In the genomic region with DNA sequence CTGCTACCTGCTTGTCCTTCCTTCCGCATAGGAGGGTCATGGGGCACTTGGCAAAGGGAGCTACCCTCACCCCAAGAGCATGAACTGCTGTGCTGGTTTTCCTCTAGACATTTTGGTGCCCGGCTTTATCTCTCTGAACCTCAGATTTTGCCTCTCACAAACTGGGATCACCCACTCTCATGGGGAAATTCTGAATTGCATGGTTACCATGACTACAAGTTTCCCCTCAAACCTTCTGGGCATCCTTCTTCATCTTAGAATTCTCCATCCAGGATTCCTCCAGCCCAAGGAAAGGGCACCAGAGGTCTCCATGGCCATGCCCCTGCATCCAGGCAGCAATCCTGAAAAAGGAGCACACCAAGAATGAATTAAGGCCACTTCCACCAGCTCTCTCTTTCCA, we compare ENCODE assay signal across 17 cellular contexts.
"Had no signal": no experiment of that assay in that cellular context is flagged by ENCODE, and none has a peak within 500 bp of the region (broad histone marks: within the 10 kb centered on the region; RNA-seq: fewer than 3 reads in every experiment).

No MANE protein-coding gene starts in this region.

- H3K9me3 ChIP-seq: colonic mucosa, ovary had no signal

- H3K9me3 Mint-ChIP-seq: natural killer cell; neural crest cell; stimulated activated memory B cell treated with anti-CD40 and anti-IgM and Interleukin-4, amounts not matched to agents 10 μg/mL and 1 μg/mL and 100 μg/mL, for 72 hours had no signal

- H3K36me3 Mint-ChIP-seq: natural killer cell; stimulated activated memory B cell treated with anti-CD40 and anti-IgM and Interleukin-4, amounts not matched to agents 10 μg/mL and 1 μg/mL and 100 μg/mL, for 72 hours had no signal

- H3K27ac Mint-ChIP-seq: endodermal cell; natural killer cell; stimulated activated memory B cell treated with anti-CD40 and anti-IgM and Interleukin-4, amounts not matched to agents 10 μg/mL and 1 μg/mL and 100 μg/mL, for 72 hours; stimulated activated naive CD8-positive, alpha-beta T cell treated with anti-CD3 and anti-CD28 coated beads, Interleukin-15, amount 100 ng/mL, for 72 hours had no signal

- DNase-seq: dermis blood vessel endothelial cell; effector CD4-positive, alpha-beta T cell; endodermal cell; erythroblast; foreskin melanocyte; islet precursor cell; natural killer cell; ovary; right cardiac atrium; stimulated activated CD4-positive, alpha-beta T cell treated with anti-CD3 and anti-CD28 coated beads, Interleukin-15, amount 100 ng/mL, for 24 hours; stimulated activated CD4-positive, alpha-beta T cell treated with anti-CD3 and anti-CD28 coated beads, Interleukin-1b, Interleukin-23, amount 100 ng/mL, for 48 hours; stimulated activated CD4-positive, alpha-beta T cell treated with anti-CD3 and anti-CD28 coated beads, Interleukin-4, amount 100 ng/mL, for 24 hours; stimulated activated naive CD8-positive, alpha-beta T cell treated with anti-CD3 and anti-CD28 coated beads, Interleukin-15, amount 100 ng/mL, for 72 hours had no signal

- H3K4me3 ChIP-seq: colonic mucosa, ovary, smooth muscle cell had no signal

- H3K4me1 Mint-ChIP-seq: natural killer cell; stimulated activated memory B cell treated with anti-CD40 and anti-IgM and Interleukin-4, amounts not matched to agents 10 μg/mL and 1 μg/mL and 100 μg/mL, for 72 hours; stimulated activated naive CD8-positive, alpha-beta T cell treated with anti-CD3 and anti-CD28 coated beads, Interleukin-15, amount 100 ng/mL, for 72 hours had no signal

- H3K4me3 Mint-ChIP-seq: natural killer cell; neural crest cell; stimulated activated memory B cell treated with anti-CD40 and anti-IgM and Interleukin-4, amounts not matched to agents 10 μg/mL and 1 μg/mL and 100 μg/mL, for 72 hours; stimulated activated naive CD8-positive, alpha-beta T cell treated with anti-CD3 and anti-CD28 coated beads, Interleukin-15, amount 100 ng/mL, for 72 hours had no signal

- H3K36me3 ChIP-seq: colonic mucosa, ovary had no signal

- H3K27ac ChIP-seq: ovary had no signal

- H3K27me3 ChIP-seq: colonic mucosa, ovary had no signal
